ENCODE assay signal across 8 cellular contexts in genomic region chr11:46352063-46352841, GRCh38.
DNase-seq lines count a peak whose midpoint lies in the region; ATAC-seq and TF ChIP-seq lines count a peak whose summit lies in the region.

No MANE protein-coding gene starts in this region.

- POLR2A ChIA-PET in RWPE1 (lab: Yijun Ruan, JAX; ENCODE audit: low non-redundant PET), result interaction anchor here (1.2 kb wide), 1 partner anchor 109 kb away, joined by 4 read pairs; no protein-coding TSS in a partner anchor

- TF ChIP-seq CTCF in GM12875 (IDR thresholded peaks at IDR 0.05; ENCODE audit: borderline replicate concordance, insufficient read depth, low read depth, low read length) (peak; percentile 97), RWPE1 (conservative IDR thresholded peaks at IDR 0.05; ENCODE audit: low read depth) (peak; percentile 69)

- intact Hi-C loops in head of caudate nucleus (cut with DNase I), result no loop called here

- ATAC-seq in HG03439 (IDR thresholded peaks at IDR 0.05; ENCODE audit: unreplicated experiment) (no peak), GM19328 (IDR thresholded peaks at IDR 0.05; ENCODE audit: unreplicated experiment) (no peak)

- H3K4me3 ChIP-seq in GM12875 (ENCODE audit: low read depth, low read length) (no peak overlapping the region), skeletal muscle cell (ENCODE audit: low read depth, low read length) (peak overlapping the region; percentile 26)

- CTCF ChIA-PET in RWPE1 (lab: Yijun Ruan, JAX), result interaction anchor here (0.5 to 2.1 kb wide), 13 partner anchors 10 to 506 kb away, joined by 3 to 20 read pairs (median 4); partner anchors contain the start of gene CHRM4

- no peak for DNase-seq in RWPE1 (ENCODE audit: low spot score)
- DNase-seq in activated naive CD4-positive, alpha-beta T cell (lab: John Stamatoyannopoulos, UW), result peak; percentile 47 to 69 (median 53)
- peak in 30 of 42 donors; percentile 40 to 86 (median 62) for DNase-seq in head of caudate nucleus
- DNase-seq in skeletal muscle cell (ENCODE audit: low read depth), result no peak
- DNase-seq in kidney glomerular epithelial cell (lab: John Stamatoyannopoulos, UW), result no peak

- peak overlapping the region; percentile 63 for H3K27ac ChIP-seq in RWPE1

Comparison
In these comparisons a context has a peak if more than half of its experiments do, and no peak if none do; other contexts are left out.
1. DNase-seq: peak in activated naive CD4-positive, alpha-beta T cell (4 of 4) and head of caudate nucleus (30 of 42); none in RWPE1 (single experiment), skeletal muscle cell (single experiment) and kidney glomerular epithelial cell (single experiment).